31 cellular contexts compared by ENCODE assay signal in the genomic region with DNA sequence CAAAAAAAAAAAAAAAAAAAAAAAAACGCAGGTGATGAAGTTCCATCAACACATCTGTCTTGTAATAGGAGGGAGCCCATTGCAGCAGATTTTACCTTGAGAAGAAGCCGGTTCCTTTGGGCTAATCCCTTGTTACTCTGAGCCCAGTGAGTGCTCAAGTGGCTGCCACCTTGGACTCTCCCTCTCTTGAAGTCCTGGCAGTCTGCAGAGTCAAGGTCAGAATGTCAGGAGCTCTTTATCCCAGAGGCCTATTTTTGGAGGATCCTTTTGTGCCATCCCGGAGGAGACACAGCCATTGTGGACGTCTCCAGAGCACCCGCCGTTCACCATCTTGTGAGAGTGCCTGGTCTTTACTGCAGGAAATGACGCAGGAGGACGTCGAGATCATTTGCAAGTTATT.
"Had no signal": no experiment of that assay in that cellular context is flagged by ENCODE, and none has a peak within 500 bp of the region (broad histone marks: within the 10 kb centered on the region; RNA-seq: fewer than 3 reads in every experiment).

No MANE protein-coding gene starts in this region.

- H3K36me3 ChIP-seq: gastrocnemius medialis, WERI-Rb-1 had no signal

- DNase-seq: activated B cell treated with CpG ODN at 0.5 μM for 24 hours; activated CD4-positive, alpha-beta T cell treated with anti-CD3 and anti-CD28 coated beads for 48 hours; activated CD4-positive, alpha-beta T cell treated with anti-CD3 and anti-CD28 coated beads, Interleukin-2, amount 50 U/mL, for 1 hour; activated CD4-positive, alpha-beta T cell treated with anti-CD3 and anti-CD28 coated beads, Interleukin-2, amount 50 U/mL, for 48 hours; activated CD8-positive, alpha-beta memory T cell treated with anti-CD3 and anti-CD28 coated beads for 24 hours; activated CD8-positive, alpha-beta T cell treated with anti-CD3 and anti-CD28 coated beads for 36 hours; activated effector memory CD4-positive, alpha-beta T cell treated with Interleukin-2 at 50 U/mL for 16 hours; activated gamma-delta T cell treated with Interleukin-2 at 50 U/mL for 16 hours; activated naive CD4-positive, alpha-beta T cell treated with anti-CD3 and anti-CD28 coated beads, Interleukin-2, amount 50 U/mL, for 16 hours; activated naive CD4-positive, alpha-beta T cell treated with Interleukin-2 at 50 U/mL for 16 hours; activated T-cell treated with anti-CD3 and anti-CD28 coated beads, Interleukin-2, amount 50 U/mL, for 4 hours; anterior cingulate cortex; body of pancreas; central memory CD4-positive, alpha-beta T cell; cerebellar nuclear complex; dorsolateral prefrontal cortex; effector memory CD4-positive, alpha-beta T cell; endodermal cell; gastrocnemius medialis; glutamatergic neuron; T-helper 1 cell; T-helper 17 cell; T1000; WERI-Rb-1 had no signal

- H3K4me3 Mint-ChIP-seq: activated B cell treated with CpG ODN at 0.5 μM for 24 hours; activated CD8-positive, alpha-beta T cell treated with anti-CD3 and anti-CD28 coated beads for 36 hours; activated naive CD8-positive, alpha-beta T cell; activated T-cell treated with anti-CD3 and anti-CD28 coated beads, Interleukin-2, amount 50 U/mL, for 4 hours; activated T-helper 17 cell treated with anti-CD3 and anti-CD28 coated beads, Interleukin-2, amount 50 U/mL, for 72 hours; dendritic cell treated with granulocyte-macrophage colony-stimulating factor and Interleukin-4, amounts not matched to agents 40 ng/mL and 50 ng/mL, for 4 days; endodermal cell; T-helper 17 cell; T-helper 2 cell treated with Interferon-gamma antibody and Interleukin-4, amounts not matched to agents 5 μg/mL and 100 μg/mL, for 36 hours had no signal

- H3K4me1 ChIP-seq: body of pancreas, gastrocnemius medialis had no signal

- H3K4me1 Mint-ChIP-seq: activated B cell treated with CpG ODN at 0.5 μM for 24 hours; activated T-helper 17 cell treated with anti-CD3 and anti-CD28 coated beads, Interleukin-2, amount 50 U/mL, for 72 hours; endodermal cell had no signal

- H3K36me3 Mint-ChIP-seq: activated naive CD8-positive, alpha-beta T cell had no signal

- ATAC-seq: activated CD4-positive, CD25-positive, alpha-beta regulatory T cell treated with anti-CD3 and anti-CD28 coated beads, Interleukin-2, amount 50 U/mL, for 24 hours; activated CD8-positive, alpha-beta T cell treated with anti-CD3 and anti-CD28 coated beads for 36 hours; activated T-cell treated with anti-CD3 and anti-CD28 coated beads, Interleukin-2, amount 50 U/mL, for 4 hours; activated T-helper 17 cell treated with anti-CD3 and anti-CD28 coated beads, Interleukin-2, amount 50 U/mL, for 72 hours; body of pancreas; esophagus mucosa; gastrocnemius medialis; T-helper 17 cell had no signal

- H3K4me3 ChIP-seq: body of pancreas, coronary artery, dorsolateral prefrontal cortex, gastrocnemius medialis had no signal

- H3K27me3 Mint-ChIP-seq: activated B cell treated with CpG ODN at 0.5 μM for 24 hours; activated CD8-positive, alpha-beta T cell treated with anti-CD3 and anti-CD28 coated beads for 36 hours; activated naive CD8-positive, alpha-beta T cell had no signal

- H3K9me3 Mint-ChIP-seq: activated B cell treated with CpG ODN at 0.5 μM for 24 hours; activated CD8-positive, alpha-beta T cell treated with anti-CD3 and anti-CD28 coated beads for 36 hours; activated T-cell treated with anti-CD3 and anti-CD28 coated beads, Interleukin-2, amount 50 U/mL, for 4 hours; dendritic cell treated with granulocyte-macrophage colony-stimulating factor and Interleukin-4, amounts not matched to agents 40 ng/mL and 50 ng/mL, for 4 days; endodermal cell; T-helper 2 cell treated with Interferon-gamma antibody and Interleukin-4, amounts not matched to agents 5 μg/mL and 100 μg/mL, for 36 hours had no signal

- H3K9me3 ChIP-seq: body of pancreas, gastrocnemius medialis had no signal

- H3K27ac ChIP-seq: body of pancreas, dorsolateral prefrontal cortex, gastrocnemius medialis, WERI-Rb-1 had no signal

- H3K27ac Mint-ChIP-seq: activated B cell treated with CpG ODN at 0.5 μM for 24 hours; activated CD8-positive, alpha-beta T cell treated with anti-CD3 and anti-CD28 coated beads for 36 hours; activated naive CD8-positive, alpha-beta T cell; activated T-helper 17 cell treated with anti-CD3 and anti-CD28 coated beads, Interleukin-2, amount 50 U/mL, for 72 hours; dendritic cell treated with granulocyte-macrophage colony-stimulating factor and Interleukin-4, amounts not matched to agents 40 ng/mL and 50 ng/mL, for 4 days; endodermal cell; T-helper 17 cell; T-helper 2 cell treated with Interferon-gamma antibody and Interleukin-4, amounts not matched to agents 5 μg/mL and 100 μg/mL, for 36 hours had no signal

- H3K27me3 ChIP-seq: body of pancreas, dorsolateral prefrontal cortex, gastrocnemius medialis had no signal
